ENCODE assay signal across 1 cellular context in the genomic region with DNA sequence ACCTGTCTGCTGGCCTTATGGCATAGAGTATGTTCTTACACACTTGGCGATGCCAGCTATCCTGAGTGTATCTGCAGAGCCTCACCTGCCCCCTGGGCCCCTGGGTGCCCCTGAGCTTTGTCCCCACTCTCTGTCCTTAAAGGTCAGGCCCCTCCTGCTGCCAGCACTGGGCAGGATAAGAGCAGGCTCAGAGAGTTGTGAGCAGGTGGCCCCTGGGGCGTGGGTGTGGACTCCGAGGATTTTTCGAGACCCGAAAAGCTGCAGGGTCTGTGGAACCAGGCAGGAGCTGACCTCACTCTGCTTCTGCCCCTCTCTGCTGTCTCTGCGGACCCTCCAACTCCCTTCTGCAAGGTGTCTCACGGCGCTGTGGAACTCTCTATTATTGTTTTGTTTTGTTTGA.
A peak's percentile ranks its signal among the peaks of the same experiment; 100 is the strongest.
TF ChIP-seq lines count a peak whose summit lies in the region.

No MANE protein-coding gene starts in this region.

TF ChIP-seq in HepG2, 621 proteins besides CTCF, POLR2A, EP300 and RAD21:
- TF ChIP-seq HNRNPL (IDR thresholded peaks at IDR 0.05; ENCODE audit: low read depth, low read length), result peak; percentile 71; the same call in 1 of the 2 replicates
- TF ChIP-seq RXRA (CRISPR knock-in tag; IDR thresholded peaks at IDR 0.05), result 0 out of 2 replicates have a peak, but pooled peaks have one; percentile 23
- TF ChIP-seq, protein P1, sequence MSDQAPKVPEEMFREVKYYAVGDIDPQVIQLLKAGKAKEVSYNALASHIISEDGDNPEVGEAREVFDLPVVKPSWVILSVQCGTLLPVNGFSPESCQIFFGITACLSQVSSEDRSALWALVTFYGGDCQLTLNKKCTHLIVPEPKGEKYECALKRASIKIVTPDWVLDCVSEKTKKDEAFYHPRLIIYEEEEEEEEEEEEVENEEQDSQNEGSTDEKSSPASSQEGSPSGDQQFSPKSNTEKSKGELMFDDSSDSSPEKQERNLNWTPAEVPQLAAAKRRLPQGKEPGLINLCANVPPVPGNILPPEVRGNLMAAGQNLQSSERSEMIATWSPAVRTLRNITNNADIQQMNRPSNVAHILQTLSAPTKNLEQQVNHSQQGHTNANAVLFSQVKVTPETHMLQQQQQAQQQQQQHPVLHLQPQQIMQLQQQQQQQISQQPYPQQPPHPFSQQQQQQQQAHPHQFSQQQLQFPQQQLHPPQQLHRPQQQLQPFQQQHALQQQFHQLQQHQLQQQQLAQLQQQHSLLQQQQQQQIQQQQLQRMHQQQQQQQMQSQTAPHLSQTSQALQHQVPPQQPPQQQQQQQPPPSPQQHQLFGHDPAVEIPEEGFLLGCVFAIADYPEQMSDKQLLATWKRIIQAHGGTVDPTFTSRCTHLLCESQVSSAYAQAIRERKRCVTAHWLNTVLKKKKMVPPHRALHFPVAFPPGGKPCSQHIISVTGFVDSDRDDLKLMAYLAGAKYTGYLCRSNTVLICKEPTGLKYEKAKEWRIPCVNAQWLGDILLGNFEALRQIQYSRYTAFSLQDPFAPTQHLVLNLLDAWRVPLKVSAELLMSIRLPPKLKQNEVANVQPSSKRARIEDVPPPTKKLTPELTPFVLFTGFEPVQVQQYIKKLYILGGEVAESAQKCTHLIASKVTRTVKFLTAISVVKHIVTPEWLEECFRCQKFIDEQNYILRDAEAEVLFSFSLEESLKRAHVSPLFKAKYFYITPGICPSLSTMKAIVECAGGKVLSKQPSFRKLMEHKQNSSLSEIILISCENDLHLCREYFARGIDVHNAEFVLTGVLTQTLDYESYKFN (CRISPR knock-in tag; conservative IDR thresholded peaks at IDR 0.05), result peak; percentile 60
- TF ChIP-seq ARNTL (CRISPR knock-in tag; IDR thresholded peaks at IDR 0.05), result no peak
- TF ChIP-seq, protein P2, sequence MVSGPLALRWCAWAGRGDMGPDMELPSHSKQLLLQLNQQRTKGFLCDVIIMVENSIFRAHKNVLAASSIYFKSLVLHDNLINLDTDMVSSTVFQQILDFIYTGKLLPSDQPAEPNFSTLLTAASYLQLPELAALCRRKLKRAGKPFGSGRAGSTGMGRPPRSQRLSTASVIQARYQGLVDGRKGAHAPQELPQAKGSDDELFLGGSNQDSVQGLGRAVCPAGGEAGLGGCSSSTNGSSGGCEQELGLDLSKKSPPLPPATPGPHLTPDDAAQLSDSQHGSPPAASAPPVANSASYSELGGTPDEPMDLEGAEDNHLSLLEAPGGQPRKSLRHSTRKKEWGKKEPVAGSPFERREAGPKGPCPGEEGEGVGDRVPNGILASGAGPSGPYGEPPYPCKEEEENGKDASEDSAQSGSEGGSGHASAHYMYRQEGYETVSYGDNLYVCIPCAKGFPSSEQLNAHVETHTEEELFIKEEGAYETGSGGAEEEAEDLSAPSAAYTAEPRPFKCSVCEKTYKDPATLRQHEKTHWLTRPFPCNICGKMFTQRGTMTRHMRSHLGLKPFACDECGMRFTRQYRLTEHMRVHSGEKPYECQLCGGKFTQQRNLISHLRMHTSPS (CRISPR knock-in tag; IDR thresholded peaks at IDR 0.05; ENCODE audit: low read depth), result peak; percentile 69; the same call in 1 of the 2 replicates
- TF ChIP-seq TOPORS (CRISPR knock-in tag; IDR thresholded peaks at IDR 0.05), result no peak
- TF ChIP-seq HNF4A (CRISPR knock-in tag; IDR thresholded peaks at IDR 0.05), result peak; percentile 76
- no peak for TF ChIP-seq ZBTB7A (CRISPR knock-in tag; IDR thresholded peaks at IDR 0.05)
